In genomic region chr19:42246143-42246868, GRCh38 we compare ENCODE assay signal across 1 cellular context.
TF ChIP-seq lines count a peak whose summit lies in the region.

No MANE protein-coding gene starts in this region.

TF ChIP-seq in IMR-90, 13 proteins besides CTCF, POLR2A, EP300 and RAD21 (continued from another document):
- no peak for TF ChIP-seq FOS (IDR thresholded peaks at IDR 0.05; ENCODE audit: low read depth, low read length)
- TF ChIP-seq CEBPB (IDR thresholded peaks at IDR 0.05; ENCODE audit: low read depth, low read length), result peak; percentile 23; the same call in 1 of the 2 replicates
